14 cellular contexts compared by ENCODE assay signal in genomic region chr15:73225358-73226015, GRCh38.
DNase-seq lines count a peak whose midpoint lies in the region; ATAC-seq and TF ChIP-seq lines count a peak whose summit lies in the region.
"Had no signal": no experiment of that assay in that cellular context is flagged by ENCODE, and none has a peak within 500 bp of the region (broad histone marks: within the 10 kb centered on the region; RNA-seq: fewer than 3 reads in every experiment).

No MANE protein-coding gene starts in this region.

- no peak overlapping the region for H2AFZ ChIP-seq in neural progenitor cell (replicated peaks)

- H3K4me2 ChIP-seq in neural progenitor cell: no peak overlapping the region

- H3K4me1 ChIP-seq in ascending aorta (peaks cover 0 to 4% of the 10 kb centered on the region in 2 donors), neural progenitor cell (peaks cover 12% of the 10 kb centered on the region), left ventricle myocardium inferior (no peaks in the 10 kb centered on the region)
- H3K4me1 ChIP-seq: thyroid gland had no signal

- H3K27ac ChIP-seq in ascending aorta (peak overlapping the region; percentile 52 to 70), neural progenitor cell (no peak overlapping the region), left ventricle myocardium inferior (replicated peaks) (no peak overlapping the region)
- H3K27ac ChIP-seq: thyroid gland had no signal

- no peak overlapping the region for H3K4me3 Mint-ChIP-seq in neural progenitor cell
- H3K4me3 Mint-ChIP-seq: activated naive CD8-positive, alpha-beta T cell treated with anti-CD3 and anti-CD28 coated beads, Interleukin-2, amount 10 ng/mL, durations not matched to agents 7 days and 5 days; CD8-positive, alpha-beta memory T cell; natural killer cell treated with Interleukin-12 subunit alpha and Interleukin-12 subunit beta and Interleukin-15 and Interleukin-18, amount 100 ng/mL, for 72 hours; T-cell had no signal

- no peaks in the 10 kb centered on the region for H4K20me1 ChIP-seq in neural progenitor cell (ENCODE audit: low read depth)

- H3K4me1 Mint-ChIP-seq in neural progenitor cell: peaks cover 10% of the 10 kb centered on the region

- H3K27me3 ChIP-seq in ascending aorta (no peaks in the 10 kb centered on the region), neural progenitor cell (no peaks in the 10 kb centered on the region), left ventricle myocardium inferior (ENCODE audit: low read depth) (no peaks in the 10 kb centered on the region)
- H3K27me3 ChIP-seq: thyroid gland had no signal

- DNase-seq in H4 (ENCODE audit: low spot score): peak; percentile 57
- peak; percentile 79 for DNase-seq in SW480 (ENCODE audit: low spot score)
- DNase-seq in ascending aorta (ENCODE audit: low spot score in 2 of 2): no peak
- peak; percentile 3 for DNase-seq in neural progenitor cell (ENCODE audit: low spot score)
- no peak for DNase-seq in dermis blood vessel endothelial cell
- no peak for DNase-seq in left ventricle myocardium inferior
- DNase-seq: activated naive CD8-positive, alpha-beta T cell treated with anti-CD3 and anti-CD28 coated beads, Interleukin-2, amount 10 ng/mL, durations not matched to agents 7 days and 5 days; NCI-H748 treated with DMSO at 0.1 percent for 48 hours; thyroid gland had no signal

- H3K36me3 ChIP-seq in ascending aorta (no peaks in the 10 kb centered on the region), neural progenitor cell (peaks cover 3% of the 10 kb centered on the region), left ventricle myocardium inferior (peaks cover 3% of the 10 kb centered on the region)
- H3K36me3 ChIP-seq: thyroid gland had no signal

- H3K9me3 ChIP-seq in ascending aorta (no peaks in the 10 kb centered on the region), neural progenitor cell (ENCODE audit: low read depth) (peaks cover 6% of the 10 kb centered on the region), left ventricle myocardium inferior (replicated peaks) (peaks cover 17% of the 10 kb centered on the region)
- H3K9me3 ChIP-seq: thyroid gland had no signal

- H3K4me3 ChIP-seq in ascending aorta (peak overlapping the region; percentile 14 to 20), neural progenitor cell (no peak overlapping the region), left ventricle myocardium inferior (no peak overlapping the region)
- H3K4me3 ChIP-seq: thyroid gland had no signal

- ATAC-seq in GM18858 (IDR thresholded peaks at IDR 0.05; ENCODE audit: unreplicated experiment) (no peak), HG03280 (IDR thresholded peaks at IDR 0.05; ENCODE audit: unreplicated experiment) (no peak)

- peaks cover 32% of the 10 kb centered on the region for H3K9me3 Mint-ChIP-seq in neural progenitor cell
- H3K9me3 Mint-ChIP-seq: natural killer cell treated with Interleukin-12 subunit alpha and Interleukin-12 subunit beta and Interleukin-15 and Interleukin-18, amount 100 ng/mL, for 72 hours had no signal

- peaks cover 38% of the 10 kb centered on the region for H3K36me3 Mint-ChIP-seq in neural progenitor cell
- H3K36me3 Mint-ChIP-seq: activated naive CD8-positive, alpha-beta T cell treated with anti-CD3 and anti-CD28 coated beads, Interleukin-2, amount 10 ng/mL, durations not matched to agents 7 days and 5 days had no signal

- H3K27me3 Mint-ChIP-seq in neural progenitor cell (ENCODE audit: insufficient read depth, low read depth): no peaks in the 10 kb centered on the region

- TF ChIP-seq CTCF in ascending aorta (IDR thresholded peaks at IDR 0.05) (no peak), neural progenitor cell (IDR thresholded peaks at IDR 0.05) (no peak), left ventricle myocardium inferior (IDR thresholded peaks at IDR 0.05; ENCODE audit: borderline replicate concordance) (no peak)

- intact Hi-C loops in ascending aorta (cut with DNase I): no loop called here
- intact Hi-C loops in left ventricle myocardium inferior (cut with micrococcal nuclease): no loop called here

- H3K27ac Mint-ChIP-seq in neural progenitor cell: peak overlapping the region; percentile 72
- H3K27ac Mint-ChIP-seq: activated naive CD8-positive, alpha-beta T cell treated with anti-CD3 and anti-CD28 coated beads, Interleukin-2, amount 10 ng/mL, durations not matched to agents 7 days and 5 days; natural killer cell treated with Interleukin-12 subunit alpha and Interleukin-12 subunit beta and Interleukin-15 and Interleukin-18, amount 100 ng/mL, for 72 hours; T-cell had no signal

- peaks cover 4% of the 10 kb centered on the region for H3K79me2 ChIP-seq in neural progenitor cell (ENCODE audit: low read depth)

- no peak overlapping the region for H3K9ac ChIP-seq in neural progenitor cell

- no peaks in the 10 kb centered on the region for H3F3A ChIP-seq in neural progenitor cell (ENCODE audit: low read depth)

Comparison
In these comparisons a context has a peak if more than half of its experiments do, and no peak if none do; other contexts are left out.
1. DNase-seq: peak in H4 (single experiment), SW480 (single experiment) and neural progenitor cell (single experiment); none in ascending aorta (0 of 2), dermis blood vessel endothelial cell (single experiment) and left ventricle myocardium inferior (single experiment).
2. H3K27ac ChIP-seq: peak in ascending aorta (2 of 2); none in neural progenitor cell (single experiment) and left ventricle myocardium inferior (single experiment).
3. H3K4me3 ChIP-seq: peak in ascending aorta (2 of 2); none in neural progenitor cell (single experiment) and left ventricle myocardium inferior (single experiment).